35 cellular contexts compared by ENCODE assay signal in genomic region chr9:136250676-136251075, GRCh38. TPM values are rescaled to one million over a fixed set of nuclear protein-coding genes. Genes with fewer than 3 reads are reported as not detected.
"Had no signal": no experiment of that assay in that cellular context is flagged by ENCODE, and none has a peak within 500 bp of the region (broad histone marks: within the 10 kb centered on the region; RNA-seq: fewer than 3 reads in every experiment).

No MANE protein-coding gene starts in this region.

- H3K4me1 ChIP-seq: colonic mucosa had no signal

- FAIRE-seq: astrocyte, endometrium, endothelial cell of umbilical vein had no signal

- DNase-seq: activated B cell treated with CpG ODN at 0.5 μM for 24 hours; activated CD4-positive, alpha-beta T cell treated with anti-CD3 and anti-CD28 coated beads for 48 hours; activated CD4-positive, alpha-beta T cell treated with anti-CD3 and anti-CD28 coated beads, Interleukin-2, amount 50 U/mL, for 1 hour; activated CD4-positive, alpha-beta T cell treated with anti-CD3 and anti-CD28 coated beads, Interleukin-2, amount 50 U/mL, for 48 hours; activated CD8-positive, alpha-beta memory T cell treated with anti-CD3 and anti-CD28 coated beads for 24 hours; activated CD8-positive, alpha-beta T cell treated with anti-CD3 and anti-CD28 coated beads for 36 hours; activated effector memory CD4-positive, alpha-beta T cell treated with Interleukin-2 at 50 U/mL for 16 hours; activated gamma-delta T cell treated with Interleukin-2 at 50 U/mL for 16 hours; activated naive CD4-positive, alpha-beta T cell treated with anti-CD3 and anti-CD28 coated beads, Interleukin-2, amount 50 U/mL, for 16 hours; activated naive CD4-positive, alpha-beta T cell treated with Interleukin-2 at 50 U/mL for 16 hours; activated T-cell treated with anti-CD3 and anti-CD28 coated beads, Interleukin-2, amount 50 U/mL, for 4 hours; amniotic stem cell; anterior cingulate cortex; central memory CD4-positive, alpha-beta T cell; cerebellar nuclear complex; colonic mucosa; effector CD8-positive, alpha-beta T cell; esophagus squamous epithelium; foreskin melanocyte; T-helper 1 cell; T-helper 17 cell; T1000 had no signal

- H3K27ac ChIP-seq: colonic mucosa, epithelial cell of prostate, esophagus squamous epithelium, gastroesophageal sphincter, WERI-Rb-1 had no signal

- H3K9me3 ChIP-seq: colonic mucosa, esophagus squamous epithelium, gastroesophageal sphincter had no signal

- H3K4me3 ChIP-seq: colonic mucosa, esophagus squamous epithelium, gastroesophageal sphincter had no signal

- ATAC-seq: activated CD4-positive, CD25-positive, alpha-beta regulatory T cell treated with anti-CD3 and anti-CD28 coated beads, Interleukin-2, amount 50 U/mL, for 24 hours; activated T-cell treated with anti-CD3 and anti-CD28 coated beads, Interleukin-2, amount 50 U/mL, for 4 hours; activated T-helper 17 cell treated with anti-CD3 and anti-CD28 coated beads, Interleukin-2, amount 50 U/mL, for 72 hours; gastroesophageal sphincter; T-helper 17 cell had no signal

- H3K36me3 ChIP-seq: colonic mucosa, esophagus squamous epithelium, gastroesophageal sphincter, WERI-Rb-1 had no signal

RNA-seq across cellular contexts. Expression of gene LHX3, which starts 45.7 kb away (rescaled TPM):
- total RNA-seq: activated B cell treated with CpG ODN at 0.5 μM for 24 hours; activated CD8-positive, alpha-beta T cell treated with anti-CD3 and anti-CD28 coated beads for 36 hours; astrocyte; colonic mucosa; dermis microvascular lymphatic vessel endothelial cell; endothelial cell of umbilical vein; esophagus squamous epithelium; fibroblast of lung; fibroblast of villous mesenchyme; gastroesophageal sphincter; glomerular endothelial cell had no signal
- polyA plus RNA-seq: endothelial cell of umbilical vein, esophagus, fibroblast of lung had no signal

RNA-seq across cellular contexts. Expression of gene CCDC187, which starts 53.2 kb away (rescaled TPM):
- total RNA-seq: dermis microvascular lymphatic vessel endothelial cell, endothelial cell of umbilical vein, esophagus squamous epithelium, fibroblast of lung, gastroesophageal sphincter, glomerular endothelial cell had no signal
- polyA plus RNA-seq: endothelial cell of umbilical vein, esophagus, fibroblast of lung had no signal
